12 cellular contexts compared by ENCODE assay signal in the genomic region with DNA sequence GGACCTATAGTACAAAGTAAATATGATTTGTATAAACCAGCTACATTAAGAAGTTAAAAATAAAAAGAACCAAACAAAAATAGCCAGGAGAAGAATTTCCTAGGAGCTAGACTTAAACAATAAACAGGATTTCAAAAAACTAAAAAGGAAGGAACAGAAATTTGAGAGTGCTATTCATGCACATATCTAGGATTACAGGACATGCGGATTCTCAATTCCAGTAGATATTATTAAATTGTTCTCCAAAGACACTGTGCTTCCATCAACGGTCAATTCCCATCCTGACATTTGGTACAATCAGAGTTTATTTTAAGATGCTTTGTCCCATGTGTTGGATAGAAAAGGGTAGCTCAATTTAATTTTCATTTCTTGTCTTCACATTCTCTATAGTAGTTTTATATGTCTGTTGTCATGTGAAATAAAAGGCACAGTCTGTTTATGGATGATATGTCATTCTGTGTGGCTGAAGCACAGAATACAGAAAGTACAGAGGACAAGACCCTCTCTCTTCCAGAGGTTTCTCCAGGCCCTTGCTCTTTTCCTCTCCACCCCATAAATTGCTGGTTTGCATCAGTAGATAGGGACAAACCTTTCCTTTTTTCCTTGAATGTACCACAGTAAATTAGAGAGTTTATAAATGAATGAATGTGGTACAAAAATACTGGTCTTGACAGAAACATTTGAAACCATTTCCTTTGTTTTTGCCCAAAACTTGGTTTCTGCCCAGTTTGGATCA. TPM values are rescaled to one million over a fixed set of nuclear protein-coding genes. Genes with fewer than 3 reads are reported as not detected.
A peak's percentile ranks its signal among the peaks of the same experiment; 100 is the strongest.
DNase-seq lines count a peak whose midpoint lies in the region; ATAC-seq, FAIRE-seq and TF ChIP-seq lines count a peak whose summit lies in the region.
"Had no signal": no experiment of that assay in that cellular context is flagged by ENCODE, and none has a peak within 500 bp of the region (broad histone marks: within the 10 kb centered on the region; RNA-seq: fewer than 3 reads in every experiment).

No MANE protein-coding gene starts in this region.

- H3K4me1 ChIP-seq in A549 (peaks cover 72% of the 10 kb centered on the region), RWPE2 (ENCODE audit: insufficient read depth, poor library complexity, severe bottlenecking) (peaks cover 40% of the 10 kb centered on the region), trophoblast cell (ENCODE audit: control insufficient read depth in 1 of 2, insufficient read depth in 2 of 2, low read length in 2 of 2) (peaks cover 8 to 11% of the 10 kb centered on the region in 2 experiments), BE2C (no peaks in the 10 kb centered on the region)

- no peak for DNase-seq in A549 (ENCODE audit: low read depth in 1 of 2, low spot score in 1 of 2)
- no peak for DNase-seq in RWPE2 (ENCODE audit: low spot score)
- DNase-seq in fibroblast of pulmonary artery (ENCODE audit: low read depth): no peak
- DNase-seq in trophoblast cell: no peak
- no peak for DNase-seq in activated CD8-positive, alpha-beta T cell treated with anti-CD3 and anti-CD28 coated beads for 36 hours
- no peak for DNase-seq in BE2C
- DNase-seq: activated effector memory CD4-positive, alpha-beta T cell treated with anti-CD3 and anti-CD28 coated beads, Interleukin-2, amount 50 U/mL, for 16 hours; H7 had no signal

- no peak for FAIRE-seq in A549 (lab: Jason Lieb, UNC)

- H2AFZ ChIP-seq in trophoblast cell (ENCODE audit: insufficient read depth, low read length, poor library complexity): no peak overlapping the region

- H3K36me3 Mint-ChIP-seq in activated CD8-positive, alpha-beta T cell treated with anti-CD3 and anti-CD28 coated beads for 36 hours (ENCODE audit: low read depth): no peaks in the 10 kb centered on the region

- H3K27me3 ChIP-seq in RWPE2 (ENCODE audit: insufficient read depth, poor library complexity, severe bottlenecking) (no peaks in the 10 kb centered on the region), trophoblast cell (ENCODE audit: insufficient read depth, low read length) (no peaks in the 10 kb centered on the region), BE2C (peaks cover 48% of the 10 kb centered on the region)

- no peak overlapping the region for H3K9ac ChIP-seq in trophoblast cell (ENCODE audit: low read length)

- peaks cover 16% of the 10 kb centered on the region for H3K79me2 ChIP-seq in trophoblast cell (ENCODE audit: control insufficient read depth, insufficient read depth, low read length, poor library complexity)

- no peak overlapping the region for H3K14ac ChIP-seq in trophoblast cell (ENCODE audit: low read length)

- H3K79me1 ChIP-seq in trophoblast cell (ENCODE audit: low read length): peaks cover 19% of the 10 kb centered on the region

- no peak overlapping the region for H3K4me3 Mint-ChIP-seq in activated CD8-positive, alpha-beta T cell treated with anti-CD3 and anti-CD28 coated beads for 36 hours

- no peaks in the 10 kb centered on the region for H3K9me3 Mint-ChIP-seq in activated CD8-positive, alpha-beta T cell treated with anti-CD3 and anti-CD28 coated beads for 36 hours

- TF ChIP-seq EP300 in A549 (IDR thresholded peaks at IDR 0.05): no peak

- POLR2A ChIA-PET in A549 (lab: Yijun Ruan, JAX): interaction anchor here (0.7 to 1.5 kb wide), 2 partner anchors 9 kb away, joined by 3 read pairs; no protein-coding TSS in a partner anchor
- POLR2A ChIA-PET in activated CD8-positive, alpha-beta T cell treated with anti-CD3 and anti-CD28 coated beads for 36 hours (lab: Charles Lee): no interaction called here

- H3K27me3 Mint-ChIP-seq in activated CD8-positive, alpha-beta T cell treated with anti-CD3 and anti-CD28 coated beads for 36 hours: peaks cover 27% of the 10 kb centered on the region

- H3K27ac ChIP-seq in A549: peak overlapping the region; percentile 78 to 87
- peak overlapping the region; percentile 97 for H3K27ac ChIP-seq in RWPE2 (ENCODE audit: poor library complexity, severe bottlenecking)
- H3K27ac ChIP-seq in trophoblast cell (ENCODE audit: low read depth, low read length): no peak overlapping the region

- H4K12ac ChIP-seq in trophoblast cell (ENCODE audit: low read depth, low read length): no peak overlapping the region

- H2BK5ac ChIP-seq in trophoblast cell (ENCODE audit: low read depth, low read length, poor library complexity): no peak overlapping the region

- H2BK120ac ChIP-seq in trophoblast cell (ENCODE audit: insufficient read depth, low read length, poor library complexity): no peak overlapping the region

- no peak for TF ChIP-seq POLR2A in A549 (IDR thresholded peaks at IDR 0.05; ENCODE audit: low read length)

- H3K4me2 ChIP-seq in A549 (peak overlapping the region; percentile 97), trophoblast cell (ENCODE audit: low read length) (no peak overlapping the region)

- H3K9me3 ChIP-seq in A549 (no peaks in the 10 kb centered on the region), RWPE2 (ENCODE audit: severe bottlenecking) (no peaks in the 10 kb centered on the region), trophoblast cell (ENCODE audit: insufficient read depth, low read depth, low read length) (no peaks in the 10 kb centered on the region), BE2C (no peaks in the 10 kb centered on the region)

- no peak overlapping the region for H2BK12ac ChIP-seq in trophoblast cell (ENCODE audit: low read length)

- H3K4me1 Mint-ChIP-seq in activated CD8-positive, alpha-beta T cell treated with anti-CD3 and anti-CD28 coated beads for 36 hours (ENCODE audit: low read depth): peaks cover 9% of the 10 kb centered on the region

- 45% methylated on average over 2 of the region's 2 CpGs for WGBS in A549 (ENCODE audit: missing lambda C conversion rate)
- WGBS in trophoblast cell (ENCODE audit: extremely low coverage, insufficient coverage, insufficient read length): no CpG with 5 or more reads among the region's 2 CpGs

- H3K18ac ChIP-seq in trophoblast cell (ENCODE audit: low read length): no peak overlapping the region

- intact Hi-C loops in activated CD8-positive, alpha-beta T cell treated with anti-CD3 and anti-CD28 coated beads for 36 hours (cut with micrococcal nuclease): no loop called here

- H3K27ac Mint-ChIP-seq in activated CD8-positive, alpha-beta T cell treated with anti-CD3 and anti-CD28 coated beads for 36 hours: no peak overlapping the region

- no peak for TF ChIP-seq CTCF in A549 (IDR thresholded peaks at IDR 0.05)
- no peak for TF ChIP-seq CTCF in RWPE2 (IDR thresholded peaks at IDR 0.05; ENCODE audit: poor library complexity, severe bottlenecking)
- no peak for TF ChIP-seq CTCF in fibroblast of pulmonary artery (IDR thresholded peaks at IDR 0.05; ENCODE audit: low read length, missing control alignments)
- no peak for TF ChIP-seq CTCF in activated CD8-positive, alpha-beta T cell treated with anti-CD3 and anti-CD28 coated beads for 36 hours (IDR thresholded peaks at IDR 0.05)
- no peak for TF ChIP-seq CTCF in BE2C (IDR thresholded peaks at IDR 0.05; ENCODE audit: low read depth, low read length)

- H3K23ac ChIP-seq in trophoblast cell (ENCODE audit: low read length): no peak overlapping the region

- H3K4me3 ChIP-seq in A549 (peak overlapping the region; percentile 90), RWPE2 (ENCODE audit: severe bottlenecking) (no peak overlapping the region), fibroblast of pulmonary artery (replicated peaks; ENCODE audit: low read depth, low read length) (peak overlapping the region; percentile 67), trophoblast cell (ENCODE audit: low read depth, low read length) (no peak overlapping the region), BE2C (ENCODE audit: low read depth, low read length) (no peak overlapping the region)
- H3K4me3 ChIP-seq: lung had no signal

- ATAC-seq in A549: no peak
- ATAC-seq in RWPE2 (ENCODE audit: low read depth): no peak
- ATAC-seq in activated CD8-positive, alpha-beta T cell treated with anti-CD3 and anti-CD28 coated beads for 36 hours: no peak
- no peak for ATAC-seq in HG03457 (IDR thresholded peaks at IDR 0.05; ENCODE audit: unreplicated experiment)
- no peak for ATAC-seq in GM21825 (IDR thresholded peaks at IDR 0.05; ENCODE audit: unreplicated experiment)
- ATAC-seq: SK-N-SH treated with all-trans-retinoic acid at 6 μM for 48 hours had no signal

- peak overlapping the region; percentile 55 for H3K4ac ChIP-seq in trophoblast cell (ENCODE audit: low read depth, low read length)

- CTCF ChIA-PET in A549 (lab: Yijun Ruan, JAX): interaction anchor here (0.8 to 3.1 kb wide), 7 partner anchors 13 to 31 kb away, joined by 3 to 15 read pairs (median 3); no protein-coding TSS in a partner anchor
- CTCF ChIA-PET in activated CD8-positive, alpha-beta T cell treated with anti-CD3 and anti-CD28 coated beads for 36 hours (lab: Charles Lee): interaction anchor here (0.8 to 1.4 kb wide), 2 partner anchors 32 to 92 kb away, joined by 3 to 4 read pairs; no protein-coding TSS in a partner anchor

- no peak overlapping the region for H2AK5ac ChIP-seq in trophoblast cell (ENCODE audit: low read length)

- no peak overlapping the region for H4K8ac ChIP-seq in trophoblast cell (ENCODE audit: low read depth, low read length)

- peaks cover 37% of the 10 kb centered on the region for H3K36me3 ChIP-seq in RWPE2 (ENCODE audit: low read depth)
- peaks cover 0 to 4% of the 10 kb centered on the region in 2 experiments for H3K36me3 ChIP-seq in trophoblast cell (ENCODE audit: control insufficient read depth in 1 of 2, insufficient read depth in 2 of 2, low read length in 2 of 2)
- H3K36me3 ChIP-seq in BE2C: no peaks in the 10 kb centered on the region

- H4K91ac ChIP-seq in trophoblast cell (ENCODE audit: low read depth, low read length): no peak overlapping the region

- no peak for TF ChIP-seq RAD21 in A549 (conservative IDR thresholded peaks at IDR 0.05 in 1 of 2, IDR thresholded peaks at IDR 0.05 in 1 of 2)

RNA-seq across cellular contexts. Expression of gene PLOD2, which starts 3.5 kb away (rescaled TPM):
- 161 and 174 TPM in 2 replicates for polyA plus RNA-seq in A549 (2011; rRNA removed)
- 20.1 and 22.2 TPM in 2 replicates for polyA plus RNA-seq in A549 (2012; cell fraction: cytosol; rRNA removed)
- polyA plus RNA-seq in A549 (2012; cell fraction: nucleus; rRNA removed): 20.3 and 34.8 TPM in 2 replicates
- 159 to 184 TPM (median 171 TPM) in 3 replicates for polyA plus RNA-seq in A549 (2017; fragmentation: RNase III; extraction: RNeasy Plus Mini Kit Qiagen cat#74134 plus additional on column Dnase treatment)
- polyA minus RNA-seq in A549 (2011; rRNA and poly(A)+ RNA removed): 45.9 and 46.7 TPM in 2 replicates
- 110 and 115 TPM in 2 replicates for polyA plus RNA-seq in trophoblast cell (2013)
- 1 to 10 TPM in 1 of 2 experiments, under 1 TPM in 1; 0.65 to 2.0 TPM for total RNA-seq in activated CD8-positive, alpha-beta T cell treated with anti-CD3 and anti-CD28 coated beads for 36 hours
- polyA plus RNA-seq in BE2C (2012; ENCODE audit: insufficient read depth, insufficient read length, low read depth): 1.3 TPM

Comparison
In these comparisons a context has a peak if more than half of its experiments do, and no peak if none do; other contexts are left out.
1. H3K4me3 ChIP-seq: peak in A549 (single experiment) and fibroblast of pulmonary artery (single experiment); none in RWPE2 (single experiment), trophoblast cell (single experiment) and BE2C (single experiment).